1 cellular context compared by ENCODE assay signal in the genomic region with DNA sequence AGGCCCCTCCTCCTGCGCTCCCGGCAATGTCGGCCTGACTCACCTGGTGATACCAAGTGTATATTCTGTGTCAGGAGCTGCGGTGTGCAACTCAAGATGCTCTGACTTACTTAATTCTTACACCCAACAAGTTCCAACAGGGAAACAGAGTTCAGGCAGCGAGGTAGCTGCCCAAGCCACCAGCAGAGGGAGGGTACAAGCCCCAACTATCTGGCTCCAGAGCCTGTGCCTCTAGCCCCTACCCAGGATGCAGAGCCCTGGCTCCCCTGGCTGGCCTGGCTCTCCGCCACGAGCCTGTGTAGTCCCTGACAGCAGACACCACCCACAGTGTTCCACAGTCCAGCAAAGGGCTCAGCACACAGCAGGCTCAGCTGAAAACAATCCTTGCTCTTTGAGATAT.
TF ChIP-seq lines count a peak whose summit lies in the region.

No MANE protein-coding gene starts in this region.

TF ChIP-seq in HepG2, 621 proteins besides CTCF, POLR2A, EP300 and RAD21:
- TF ChIP-seq, protein P1, sequence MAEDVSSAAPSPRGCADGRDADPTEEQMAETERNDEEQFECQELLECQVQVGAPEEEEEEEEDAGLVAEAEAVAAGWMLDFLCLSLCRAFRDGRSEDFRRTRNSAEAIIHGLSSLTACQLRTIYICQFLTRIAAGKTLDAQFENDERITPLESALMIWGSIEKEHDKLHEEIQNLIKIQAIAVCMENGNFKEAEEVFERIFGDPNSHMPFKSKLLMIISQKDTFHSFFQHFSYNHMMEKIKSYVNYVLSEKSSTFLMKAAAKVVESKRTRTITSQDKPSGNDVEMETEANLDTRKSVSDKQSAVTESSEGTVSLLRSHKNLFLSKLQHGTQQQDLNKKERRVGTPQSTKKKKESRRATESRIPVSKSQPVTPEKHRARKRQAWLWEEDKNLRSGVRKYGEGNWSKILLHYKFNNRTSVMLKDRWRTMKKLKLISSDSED (CRISPR knock-in tag; IDR thresholded peaks at IDR 0.05), result no peak
- 0 out of 2 replicates have a peak, but pooled peaks have one; percentile 28 for TF ChIP-seq ZBTB7A (CRISPR knock-in tag; IDR thresholded peaks at IDR 0.05)
- TF ChIP-seq ZNF546 (CRISPR knock-in tag; conservative IDR thresholded peaks at IDR 0.05), result 0 out of 2 replicates have a peak, but pooled peaks have one; percentile 24
- TF ChIP-seq ZNF687 (CRISPR knock-in tag; IDR thresholded peaks at IDR 0.05), result peak; percentile 35; the same call in 1 of the 2 replicates
- peak; percentile 44; the same call in 1 of the 2 replicates for TF ChIP-seq EZH2 (conservative IDR thresholded peaks at IDR 0.05; ENCODE audit: low read depth, low read length)
- 0 out of 2 replicates have a peak, but pooled peaks have one; percentile 19 for TF ChIP-seq PHF20 (CRISPR knock-in tag; IDR thresholded peaks at IDR 0.05)
- TF ChIP-seq ZNF597 (CRISPR knock-in tag; IDR thresholded peaks at IDR 0.05), result no peak
- TF ChIP-seq, protein P2, sequence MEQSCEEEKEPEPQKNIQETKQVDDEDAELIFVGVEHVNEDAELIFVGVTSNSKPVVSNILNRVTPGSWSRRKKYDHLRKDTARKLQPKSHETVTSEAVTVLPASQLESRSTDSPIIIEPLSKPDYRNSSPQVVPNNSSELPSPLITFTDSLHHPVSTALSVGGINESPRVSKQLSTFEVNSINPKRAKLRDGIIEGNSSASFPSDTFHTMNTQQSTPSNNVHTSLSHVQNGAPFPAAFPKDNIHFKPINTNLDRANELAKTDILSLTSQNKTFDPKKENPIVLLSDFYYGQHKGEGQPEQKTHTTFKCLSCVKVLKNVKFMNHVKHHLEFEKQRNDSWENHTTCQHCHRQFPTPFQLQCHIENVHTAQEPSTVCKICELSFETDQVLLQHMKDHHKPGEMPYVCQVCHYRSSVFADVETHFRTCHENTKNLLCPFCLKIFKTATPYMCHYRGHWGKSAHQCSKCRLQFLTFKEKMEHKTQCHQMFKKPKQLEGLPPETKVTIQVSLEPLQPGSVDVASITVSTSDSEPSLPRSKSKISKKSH (CRISPR knock-in tag; IDR thresholded peaks at IDR 0.05; ENCODE audit: borderline replicate concordance), result 0 out of 2 replicates have a peak, but pooled peaks have one; percentile 18
- TF ChIP-seq ZNF275 (CRISPR knock-in tag; IDR thresholded peaks at IDR 0.05; ENCODE audit: borderline replicate concordance), result 0 out of 2 replicates have a peak, but pooled peaks have one; percentile 30
